1 cellular context compared by ENCODE assay signal in the genomic region with DNA sequence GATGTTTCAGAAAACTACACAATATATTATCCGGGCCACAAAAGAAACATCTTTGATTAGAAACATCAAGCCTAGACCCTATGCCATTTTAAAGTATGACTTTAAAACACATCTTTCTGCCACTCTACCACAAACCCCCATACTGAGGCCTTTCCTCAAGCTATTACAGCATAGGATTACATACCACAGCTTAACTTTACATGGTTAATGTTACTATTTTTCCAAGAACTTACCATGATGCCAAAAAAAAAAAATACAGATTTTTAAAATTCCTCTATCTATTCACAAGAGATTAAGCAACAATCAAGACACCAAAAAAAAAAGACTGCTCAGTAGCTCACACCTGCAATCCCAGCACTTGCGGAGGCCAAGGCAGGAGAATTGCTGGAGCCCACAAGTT.
TF ChIP-seq lines count a peak whose summit lies in the region.

No MANE protein-coding gene starts in this region.

TF ChIP-seq in GM23338, 12 proteins besides CTCF, POLR2A, EP300 and RAD21 (continued from another document):
- TF ChIP-seq ZNF462 (CRISPR knock-in tag; IDR thresholded peaks at IDR 0.05), result no peak
- no peak for TF ChIP-seq POLR2AphosphoS5 (IDR thresholded peaks at IDR 0.05; ENCODE audit: low read depth)
- TF ChIP-seq EZH2 (IDR thresholded peaks at IDR 0.05; ENCODE audit: low read depth, unreplicated experiment), result no peak
- no peak for TF ChIP-seq EZH2phosphoT487 (IDR thresholded peaks at IDR 0.05; ENCODE audit: unreplicated experiment)
- TF ChIP-seq STAT1 (IDR thresholded peaks at IDR 0.05; ENCODE audit: unreplicated experiment), result no peak
